Comparison of ENCODE assay signal across 8 cellular contexts in genomic region chr3:19946291-19946831, GRCh38. TPM values are rescaled to one million over a fixed set of nuclear protein-coding genes. Genes with fewer than 3 reads are reported as not detected.
DNase-seq lines count a peak whose midpoint lies in the region; ATAC-seq and TF ChIP-seq lines count a peak whose summit lies in the region.

No MANE protein-coding gene starts in this region.

- TSS peak; percentile 96 for BruUV-seq in Caco-2 (replicated peaks; lab: Mats Ljungman, UMichigan)

- DNase-seq in Caco-2 (no peak), KG1 (lab: John Stamatoyannopoulos, UW) (peak; percentile 79), astrocyte of the spinal cord (ENCODE audit: low read depth, low spot score) (no peak), thoracic aorta (ENCODE audit: low spot score) (peak; percentile 2), OCI-M2 (lab: John Stamatoyannopoulos, UW; ENCODE audit: unreplicated experiment) (no peak), NCI-H526 (lab: John Stamatoyannopoulos, UW) (no peak)

- H3K4me3 ChIP-seq in Caco-2 (ENCODE audit: low read depth, low read length) (peak overlapping the region; percentile 96), astrocyte of the spinal cord (ENCODE audit: low read depth, low read length) (peak overlapping the region; percentile 99), thoracic aorta (peak overlapping the region; percentile 84)

- intact Hi-C loops in Caco-2 (cut with micrococcal nuclease; ENCODE audit: unreplicated experiment) = loop anchor here (2.0 to 5.0 kb wide), 3 partner anchors 48 to 241 kb away; partner anchors contain the start of genes KAT2B and SGO1

- POLR2A ChIA-PET in Caco-2 (lab: Charles Lee) = no interaction called here

- H3K27me3 ChIP-seq in Caco-2 (replicated peaks; ENCODE audit: control insufficient read depth, insufficient read depth, low read length) (no peaks in the 10 kb centered on the region), layer of hippocampus (ENCODE audit: control insufficient read depth, insufficient read depth, low read length) (no peaks in the 10 kb centered on the region), thoracic aorta (replicated peaks; ENCODE audit: insufficient read depth) (no peaks in the 10 kb centered on the region)

- H3K27ac ChIP-seq in layer of hippocampus (ENCODE audit: low read depth, low read length) = peak overlapping the region; percentile 93
- H3K27ac ChIP-seq in thoracic aorta = peak overlapping the region; percentile 96

- H3K4me1 ChIP-seq in Caco-2 = peaks cover 12% of the 10 kb centered on the region
- H3K4me1 ChIP-seq in thoracic aorta (ENCODE audit: control insufficient read depth in 1 of 2, low read depth in 2 of 2) = peaks cover 14 to 37% of the 10 kb centered on the region in 2 donors

- H3K9me3 ChIP-seq in Caco-2 = no peaks in the 10 kb centered on the region
- no peaks in the 10 kb centered on the region for H3K9me3 ChIP-seq in thoracic aorta

- no peaks in the 10 kb centered on the region for H3K27me3 Mint-ChIP-seq in Caco-2 (ENCODE audit: insufficient read depth, unreplicated experiment)

- no peaks in the 10 kb centered on the region for H3K9me3 Mint-ChIP-seq in Caco-2 (ENCODE audit: unreplicated experiment)

- H3K4me3 Mint-ChIP-seq in Caco-2 (ENCODE audit: unreplicated experiment) = peak overlapping the region; percentile 80

- ATAC-seq in GM21528 (IDR thresholded peaks at IDR 0.05; ENCODE audit: low FRiP score, unreplicated experiment) (peak; percentile 15), thoracic aorta (ENCODE audit: insufficient number of reproducible peaks, low FRiP score, low read depth) (no peak)

- TF ChIP-seq CTCF in Caco-2 (IDR thresholded peaks at IDR 0.05; ENCODE audit: insufficient read depth in 1 of 2, low read depth in 1 of 2, low read length in 1 of 2, severe bottlenecking in 1 of 2, unreplicated experiment in 1 of 2) (no peak), astrocyte of the spinal cord (IDR thresholded peaks at IDR 0.05; ENCODE audit: low read depth, low read length) (no peak), thoracic aorta (IDR thresholded peaks at IDR 0.05) (no peak)

- in situ Hi-C loops in astrocyte of the spinal cord (cut with HindIII; ENCODE audit: low sequenced_read_pairs) = no loop called here

- peaks cover 18% of the 10 kb centered on the region for H3K36me3 Mint-ChIP-seq in Caco-2 (ENCODE audit: insufficient read depth, unreplicated experiment)

- no peaks in the 10 kb centered on the region for H3K36me3 ChIP-seq in Caco-2 (ENCODE audit: control insufficient read depth, insufficient read depth, low read length)
- H3K36me3 ChIP-seq in thoracic aorta = no peaks in the 10 kb centered on the region

- CTCF ChIA-PET in Caco-2 (lab: Charles Lee) = no interaction called here

- H3K4me1 Mint-ChIP-seq in Caco-2 (ENCODE audit: low read depth, unreplicated experiment) = peaks cover 6% of the 10 kb centered on the region

- peak overlapping the region; percentile 86 for H3K27ac Mint-ChIP-seq in Caco-2 (ENCODE audit: unreplicated experiment)

RNA-seq across cellular contexts. Expression of gene RAB5A, which starts 0.5 kb away (rescaled TPM):
- total RNA-seq in Caco-2 (2022) = 63.1 and 69.5 TPM in 2 replicates
- total RNA-seq in thoracic aorta = 10 to 100 TPM; 86.0 to 86.8 TPM

RNA-seq across cellular contexts. Expression of gene EFHB, which starts 12.3 kb away (rescaled TPM):
- 0.39 and 1.4 TPM in 2 replicates for total RNA-seq in Caco-2 (2022)
- total RNA-seq in thoracic aorta = under 1 TPM; 0.41 to 0.42 TPM

Comparison
In these comparisons a context has a peak if more than half of its experiments do, and no peak if none do; other contexts are left out.
1. DNase-seq: peak in KG1 (single experiment) and thoracic aorta (single experiment); none in Caco-2 (0 of 2), astrocyte of the spinal cord (single experiment), OCI-M2 (single experiment) and NCI-H526 (0 of 2).
2. Peak in every context shown above with its lines, with median percentiles within 50 percentile points of each other: H3K4me3 ChIP-seq.